ENCODE assay signal across 1 cellular context in the genomic region with DNA sequence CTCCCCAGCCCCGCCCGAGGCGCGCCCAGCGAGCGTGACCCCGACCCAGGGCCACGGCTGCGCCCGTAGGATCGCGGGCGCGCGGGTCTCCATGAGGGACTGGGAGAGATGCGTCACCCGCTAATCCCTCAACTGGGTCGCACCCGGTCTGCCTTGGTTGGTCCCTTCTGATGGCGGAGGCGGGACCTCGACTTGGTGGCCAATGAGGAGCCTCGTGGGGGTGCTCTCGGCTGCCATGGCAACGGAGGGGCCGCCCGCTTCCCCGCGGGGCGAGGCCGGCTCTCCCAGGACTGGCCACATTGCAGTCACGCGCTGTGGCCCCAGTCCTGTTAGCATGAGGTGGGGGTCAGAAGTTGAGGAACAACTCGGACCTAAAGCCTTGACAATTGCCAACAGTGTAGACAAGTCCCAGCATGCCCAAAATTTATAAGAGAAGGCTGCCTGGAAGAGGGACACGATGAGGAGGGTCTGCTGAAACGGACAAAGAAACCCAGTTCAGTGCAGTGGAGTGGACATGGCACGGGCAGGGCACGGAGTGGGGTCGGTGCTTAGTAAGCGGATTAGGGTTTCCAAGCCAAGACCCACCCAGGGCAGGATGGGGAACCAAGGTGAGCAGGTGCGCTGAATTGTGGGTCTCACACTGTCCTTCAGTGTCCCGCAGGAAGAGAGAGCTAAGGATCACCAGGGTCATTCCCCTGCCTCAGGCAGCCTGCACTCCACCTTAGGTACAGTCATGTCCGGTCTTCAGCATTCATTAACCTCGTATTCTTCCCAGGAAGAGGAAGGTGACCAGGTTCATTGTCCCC.
A peak's percentile ranks its signal among the peaks of the same experiment; 100 is the strongest.
TF ChIP-seq lines count a peak whose summit lies in the region.

No MANE protein-coding gene starts in this region.

TF ChIP-seq in K562, 482 proteins besides CTCF, POLR2A, EP300 and RAD21 (continued from another document and continues in another):
- TF ChIP-seq, protein P1, sequence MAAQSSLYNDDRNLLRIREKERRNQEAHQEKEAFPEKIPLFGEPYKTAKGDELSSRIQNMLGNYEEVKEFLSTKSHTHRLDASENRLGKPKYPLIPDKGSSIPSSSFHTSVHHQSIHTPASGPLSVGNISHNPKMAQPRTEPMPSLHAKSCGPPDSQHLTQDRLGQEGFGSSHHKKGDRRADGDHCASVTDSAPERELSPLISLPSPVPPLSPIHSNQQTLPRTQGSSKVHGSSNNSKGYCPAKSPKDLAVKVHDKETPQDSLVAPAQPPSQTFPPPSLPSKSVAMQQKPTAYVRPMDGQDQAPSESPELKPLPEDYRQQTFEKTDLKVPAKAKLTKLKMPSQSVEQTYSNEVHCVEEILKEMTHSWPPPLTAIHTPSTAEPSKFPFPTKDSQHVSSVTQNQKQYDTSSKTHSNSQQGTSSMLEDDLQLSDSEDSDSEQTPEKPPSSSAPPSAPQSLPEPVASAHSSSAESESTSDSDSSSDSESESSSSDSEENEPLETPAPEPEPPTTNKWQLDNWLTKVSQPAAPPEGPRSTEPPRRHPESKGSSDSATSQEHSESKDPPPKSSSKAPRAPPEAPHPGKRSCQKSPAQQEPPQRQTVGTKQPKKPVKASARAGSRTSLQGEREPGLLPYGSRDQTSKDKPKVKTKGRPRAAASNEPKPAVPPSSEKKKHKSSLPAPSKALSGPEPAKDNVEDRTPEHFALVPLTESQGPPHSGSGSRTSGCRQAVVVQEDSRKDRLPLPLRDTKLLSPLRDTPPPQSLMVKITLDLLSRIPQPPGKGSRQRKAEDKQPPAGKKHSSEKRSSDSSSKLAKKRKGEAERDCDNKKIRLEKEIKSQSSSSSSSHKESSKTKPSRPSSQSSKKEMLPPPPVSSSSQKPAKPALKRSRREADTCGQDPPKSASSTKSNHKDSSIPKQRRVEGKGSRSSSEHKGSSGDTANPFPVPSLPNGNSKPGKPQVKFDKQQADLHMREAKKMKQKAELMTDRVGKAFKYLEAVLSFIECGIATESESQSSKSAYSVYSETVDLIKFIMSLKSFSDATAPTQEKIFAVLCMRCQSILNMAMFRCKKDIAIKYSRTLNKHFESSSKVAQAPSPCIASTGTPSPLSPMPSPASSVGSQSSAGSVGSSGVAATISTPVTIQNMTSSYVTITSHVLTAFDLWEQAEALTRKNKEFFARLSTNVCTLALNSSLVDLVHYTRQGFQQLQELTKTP (IDR thresholded peaks at IDR 0.05; ENCODE audit: low read depth in 1 of 2, partially characterized antibody in 2 of 2) = peak in 1 of 2 experiments; percentile 60
- TF ChIP-seq, protein P2, sequence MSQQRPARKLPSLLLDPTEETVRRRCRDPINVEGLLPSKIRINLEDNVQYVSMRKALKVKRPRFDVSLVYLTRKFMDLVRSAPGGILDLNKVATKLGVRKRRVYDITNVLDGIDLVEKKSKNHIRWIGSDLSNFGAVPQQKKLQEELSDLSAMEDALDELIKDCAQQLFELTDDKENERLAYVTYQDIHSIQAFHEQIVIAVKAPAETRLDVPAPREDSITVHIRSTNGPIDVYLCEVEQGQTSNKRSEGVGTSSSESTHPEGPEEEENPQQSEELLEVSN (IDR thresholded peaks at IDR 0.05; ENCODE audit: borderline replicate concordance in 1 of 2, extremely low read depth in 1 of 2, insufficient read depth in 1 of 2, insufficient read length in 1 of 2, low read depth in 1 of 2, low read length in 1 of 2, poor library complexity in 1 of 2, severe bottlenecking in 1 of 2) = peak; percentile 90 to 91
- TF ChIP-seq MAFF (IDR thresholded peaks at IDR 0.05; ENCODE audit: low read length) (no peak), KLF6 (CRISPR knock-in tag; IDR thresholded peaks at IDR 0.05; ENCODE audit: borderline replicate concordance) (peak; percentile 95), ZNF551 (CRISPR knock-in tag; IDR thresholded peaks at IDR 0.05) (no peak), NCOA1 (IDR thresholded peaks at IDR 0.05; ENCODE audit: low read depth) (peak; percentile 13; the same call in 1 of the 2 replicates), ZNF134 (CRISPR knock-in tag; conservative IDR thresholded peaks at IDR 0.05) (peak; percentile 67; the same call in 1 of the 2 replicates), CC2D1A (IDR thresholded peaks at IDR 0.05) (no peak), LEF1 (IDR thresholded peaks at IDR 0.05) (0 out of 2 replicates have a peak, but pooled peaks have one; percentile 38), ARID2 (IDR thresholded peaks at IDR 0.05) (no peak), CBX8 (IDR thresholded peaks at IDR 0.05; ENCODE audit: borderline replicate concordance, extremely low read depth, low read depth, low read length, poor library complexity, severe bottlenecking) (no peak), FOXJ3 (CRISPR knock-in tag; IDR thresholded peaks at IDR 0.05) (no peak), SIX5 (IDR thresholded peaks at IDR 0.05; ENCODE audit: borderline replicate concordance in 1 of 2, insufficient read depth in 1 of 2, low read depth in 1 of 2, low read length in 2 of 2) (no peak), PRPF4 (IDR thresholded peaks at IDR 0.05; ENCODE audit: insufficient read depth, low read depth, low read length, poor library complexity, severe bottlenecking) (no peak), ZNF444 (CRISPR knock-in tag; IDR thresholded peaks at IDR 0.05) (peak; percentile 73; the same call in 1 of the 2 replicates), SRSF1 (IDR thresholded peaks at IDR 0.05; ENCODE audit: low read depth, low read length) (no peak), ZNF224 (CRISPR knock-in tag; IDR thresholded peaks at IDR 0.05) (no peak; the same call in 1 of the 2 replicates), SMARCA4 (IDR thresholded peaks at IDR 0.05) (peak; percentile 60; the same call in 1 of the 2 replicates), ZNF780A (CRISPR knock-in tag; IDR thresholded peaks at IDR 0.05) (0 out of 2 replicates have a peak, but pooled peaks have one; percentile 42), ZFPM2 (CRISPR knock-in tag; IDR thresholded peaks at IDR 0.05) (no peak), PTTG1 (tag; IDR thresholded peaks at IDR 0.05; ENCODE audit: low read depth) (peak; percentile 74), COPS2 (conservative IDR thresholded peaks at IDR 0.05) (no peak), ZBTB17 (CRISPR knock-in tag; IDR thresholded peaks at IDR 0.05) (peak; percentile 84; the same call in 1 of the 2 replicates), BACH1 (tag; IDR thresholded peaks at IDR 0.05) (0 out of 2 replicates have a peak, but pooled peaks have one; percentile 50), HNRNPUL1 (IDR thresholded peaks at IDR 0.05; ENCODE audit: low read length) (no peak), ZNF436 (CRISPR knock-in tag; IDR thresholded peaks at IDR 0.05) (no peak)
- TF ChIP-seq, protein P3, sequence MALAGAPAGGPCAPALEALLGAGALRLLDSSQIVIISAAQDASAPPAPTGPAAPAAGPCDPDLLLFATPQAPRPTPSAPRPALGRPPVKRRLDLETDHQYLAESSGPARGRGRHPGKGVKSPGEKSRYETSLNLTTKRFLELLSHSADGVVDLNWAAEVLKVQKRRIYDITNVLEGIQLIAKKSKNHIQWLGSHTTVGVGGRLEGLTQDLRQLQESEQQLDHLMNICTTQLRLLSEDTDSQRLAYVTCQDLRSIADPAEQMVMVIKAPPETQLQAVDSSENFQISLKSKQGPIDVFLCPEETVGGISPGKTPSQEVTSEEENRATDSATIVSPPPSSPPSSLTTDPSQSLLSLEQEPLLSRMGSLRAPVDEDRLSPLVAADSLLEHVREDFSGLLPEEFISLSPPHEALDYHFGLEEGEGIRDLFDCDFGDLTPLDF (CRISPR knock-in tag; IDR thresholded peaks at IDR 0.05) = no peak
- TF ChIP-seq, protein P4, sequence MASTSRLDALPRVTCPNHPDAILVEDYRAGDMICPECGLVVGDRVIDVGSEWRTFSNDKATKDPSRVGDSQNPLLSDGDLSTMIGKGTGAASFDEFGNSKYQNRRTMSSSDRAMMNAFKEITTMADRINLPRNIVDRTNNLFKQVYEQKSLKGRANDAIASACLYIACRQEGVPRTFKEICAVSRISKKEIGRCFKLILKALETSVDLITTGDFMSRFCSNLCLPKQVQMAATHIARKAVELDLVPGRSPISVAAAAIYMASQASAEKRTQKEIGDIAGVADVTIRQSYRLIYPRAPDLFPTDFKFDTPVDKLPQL (IDR thresholded peaks at IDR 0.05; ENCODE audit: extremely low read depth, insufficient read length) = no peak
- TF ChIP-seq, protein P5, sequence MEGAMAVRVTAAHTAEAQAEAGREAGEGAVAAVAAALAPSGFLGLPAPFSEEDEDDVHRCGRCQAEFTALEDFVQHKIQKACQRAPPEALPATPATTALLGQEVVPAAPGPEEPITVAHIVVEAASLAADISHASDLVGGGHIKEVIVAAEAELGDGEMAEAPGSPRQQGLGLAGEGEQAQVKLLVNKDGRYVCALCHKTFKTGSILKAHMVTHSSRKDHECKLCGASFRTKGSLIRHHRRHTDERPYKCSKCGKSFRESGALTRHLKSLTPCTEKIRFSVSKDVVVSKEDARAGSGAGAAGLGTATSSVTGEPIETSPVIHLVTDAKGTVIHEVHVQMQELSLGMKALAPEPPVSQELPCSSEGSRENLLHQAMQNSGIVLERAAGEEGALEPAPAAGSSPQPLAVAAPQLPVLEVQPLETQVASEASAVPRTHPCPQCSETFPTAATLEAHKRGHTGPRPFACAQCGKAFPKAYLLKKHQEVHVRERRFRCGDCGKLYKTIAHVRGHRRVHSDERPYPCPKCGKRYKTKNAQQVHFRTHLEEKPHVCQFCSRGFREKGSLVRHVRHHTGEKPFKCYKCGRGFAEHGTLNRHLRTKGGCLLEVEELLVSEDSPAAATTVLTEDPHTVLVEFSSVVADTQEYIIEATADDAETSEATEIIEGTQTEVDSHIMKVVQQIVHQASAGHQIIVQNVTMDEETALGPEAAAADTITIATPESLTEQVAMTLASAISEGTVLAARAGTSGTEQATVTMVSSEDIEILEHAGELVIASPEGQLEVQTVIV (CRISPR knock-in tag; IDR thresholded peaks at IDR 0.05; ENCODE audit: borderline replicate concordance) = no peak
- TF ChIP-seq, protein P6, sequence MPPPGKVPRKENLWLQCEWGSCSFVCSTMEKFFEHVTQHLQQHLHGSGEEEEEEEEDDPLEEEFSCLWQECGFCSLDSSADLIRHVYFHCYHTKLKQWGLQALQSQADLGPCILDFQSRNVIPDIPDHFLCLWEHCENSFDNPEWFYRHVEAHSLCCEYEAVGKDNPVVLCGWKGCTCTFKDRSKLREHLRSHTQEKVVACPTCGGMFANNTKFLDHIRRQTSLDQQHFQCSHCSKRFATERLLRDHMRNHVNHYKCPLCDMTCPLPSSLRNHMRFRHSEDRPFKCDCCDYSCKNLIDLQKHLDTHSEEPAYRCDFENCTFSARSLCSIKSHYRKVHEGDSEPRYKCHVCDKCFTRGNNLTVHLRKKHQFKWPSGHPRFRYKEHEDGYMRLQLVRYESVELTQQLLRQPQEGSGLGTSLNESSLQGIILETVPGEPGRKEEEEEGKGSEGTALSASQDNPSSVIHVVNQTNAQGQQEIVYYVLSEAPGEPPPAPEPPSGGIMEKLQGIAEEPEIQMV (tag; conservative IDR thresholded peaks at IDR 0.05; ENCODE audit: low read depth) = peak; percentile 71
- TF ChIP-seq, protein P7, sequence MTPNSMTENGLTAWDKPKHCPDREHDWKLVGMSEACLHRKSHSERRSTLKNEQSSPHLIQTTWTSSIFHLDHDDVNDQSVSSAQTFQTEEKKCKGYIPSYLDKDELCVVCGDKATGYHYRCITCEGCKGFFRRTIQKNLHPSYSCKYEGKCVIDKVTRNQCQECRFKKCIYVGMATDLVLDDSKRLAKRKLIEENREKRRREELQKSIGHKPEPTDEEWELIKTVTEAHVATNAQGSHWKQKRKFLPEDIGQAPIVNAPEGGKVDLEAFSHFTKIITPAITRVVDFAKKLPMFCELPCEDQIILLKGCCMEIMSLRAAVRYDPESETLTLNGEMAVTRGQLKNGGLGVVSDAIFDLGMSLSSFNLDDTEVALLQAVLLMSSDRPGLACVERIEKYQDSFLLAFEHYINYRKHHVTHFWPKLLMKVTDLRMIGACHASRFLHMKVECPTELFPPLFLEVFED (CRISPR knock-in tag; conservative IDR thresholded peaks at IDR 0.05) = peak; percentile 74; the same call in 1 of the 2 replicates
- TF ChIP-seq, protein P8, sequence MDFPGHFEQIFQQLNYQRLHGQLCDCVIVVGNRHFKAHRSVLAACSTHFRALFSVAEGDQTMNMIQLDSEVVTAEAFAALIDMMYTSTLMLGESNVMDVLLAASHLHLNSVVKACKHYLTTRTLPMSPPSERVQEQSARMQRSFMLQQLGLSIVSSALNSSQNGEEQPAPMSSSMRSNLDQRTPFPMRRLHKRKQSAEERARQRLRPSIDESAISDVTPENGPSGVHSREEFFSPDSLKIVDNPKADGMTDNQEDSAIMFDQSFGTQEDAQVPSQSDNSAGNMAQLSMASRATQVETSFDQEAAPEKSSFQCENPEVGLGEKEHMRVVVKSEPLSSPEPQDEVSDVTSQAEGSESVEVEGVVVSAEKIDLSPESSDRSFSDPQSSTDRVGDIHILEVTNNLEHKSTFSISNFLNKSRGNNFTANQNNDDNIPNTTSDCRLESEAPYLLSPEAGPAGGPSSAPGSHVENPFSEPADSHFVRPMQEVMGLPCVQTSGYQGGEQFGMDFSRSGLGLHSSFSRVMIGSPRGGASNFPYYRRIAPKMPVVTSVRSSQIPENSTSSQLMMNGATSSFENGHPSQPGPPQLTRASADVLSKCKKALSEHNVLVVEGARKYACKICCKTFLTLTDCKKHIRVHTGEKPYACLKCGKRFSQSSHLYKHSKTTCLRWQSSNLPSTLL (IDR thresholded peaks at IDR 0.05) = no peak
- TF ChIP-seq, protein P9, sequence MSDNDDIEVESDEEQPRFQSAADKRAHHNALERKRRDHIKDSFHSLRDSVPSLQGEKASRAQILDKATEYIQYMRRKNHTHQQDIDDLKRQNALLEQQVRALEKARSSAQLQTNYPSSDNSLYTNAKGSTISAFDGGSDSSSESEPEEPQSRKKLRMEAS (CRISPR knock-in tag; IDR thresholded peaks at IDR 0.05) = peak; percentile 97
- TF ChIP-seq, protein P10, sequence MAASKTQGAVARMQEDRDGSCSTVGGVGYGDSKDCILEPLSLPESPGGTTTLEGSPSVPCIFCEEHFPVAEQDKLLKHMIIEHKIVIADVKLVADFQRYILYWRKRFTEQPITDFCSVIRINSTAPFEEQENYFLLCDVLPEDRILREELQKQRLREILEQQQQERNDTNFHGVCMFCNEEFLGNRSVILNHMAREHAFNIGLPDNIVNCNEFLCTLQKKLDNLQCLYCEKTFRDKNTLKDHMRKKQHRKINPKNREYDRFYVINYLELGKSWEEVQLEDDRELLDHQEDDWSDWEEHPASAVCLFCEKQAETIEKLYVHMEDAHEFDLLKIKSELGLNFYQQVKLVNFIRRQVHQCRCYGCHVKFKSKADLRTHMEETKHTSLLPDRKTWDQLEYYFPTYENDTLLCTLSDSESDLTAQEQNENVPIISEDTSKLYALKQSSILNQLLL (CRISPR knock-in tag; IDR thresholded peaks at IDR 0.05; ENCODE audit: borderline replicate concordance) = no peak
- TF ChIP-seq, protein P11, sequence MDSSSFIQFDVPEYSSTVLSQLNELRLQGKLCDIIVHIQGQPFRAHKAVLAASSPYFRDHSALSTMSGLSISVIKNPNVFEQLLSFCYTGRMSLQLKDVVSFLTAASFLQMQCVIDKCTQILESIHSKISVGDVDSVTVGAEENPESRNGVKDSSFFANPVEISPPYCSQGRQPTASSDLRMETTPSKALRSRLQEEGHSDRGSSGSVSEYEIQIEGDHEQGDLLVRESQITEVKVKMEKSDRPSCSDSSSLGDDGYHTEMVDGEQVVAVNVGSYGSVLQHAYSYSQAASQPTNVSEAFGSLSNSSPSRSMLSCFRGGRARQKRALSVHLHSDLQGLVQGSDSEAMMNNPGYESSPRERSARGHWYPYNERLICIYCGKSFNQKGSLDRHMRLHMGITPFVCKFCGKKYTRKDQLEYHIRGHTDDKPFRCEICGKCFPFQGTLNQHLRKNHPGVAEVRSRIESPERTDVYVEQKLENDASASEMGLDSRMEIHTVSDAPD (CRISPR knock-in tag; IDR thresholded peaks at IDR 0.05) = peak; percentile 77; the same call in 1 of the 2 replicates
